Comparison of ENCODE assay signal across 8 cellular contexts in genomic region chr12:111405856-111406473, GRCh38. TPM values are rescaled to one million over a fixed set of nuclear protein-coding genes. Genes with fewer than 3 reads are reported as not detected.
DNase-seq lines count a peak whose midpoint lies in the region; ATAC-seq and TF ChIP-seq lines count a peak whose summit lies in the region.

Gene SH2B3, plus strand, starts transcription at chr12:111405923. Its CDS starts 12,223 bp downstream, at chr12:111418146.

- no peaks in the 10 kb centered on the region for H3K27me3 ChIP-seq in DND-41 (ENCODE audit: insufficient read depth, low read length, poor library complexity)
- H3K27me3 ChIP-seq in GM23248 (replicated peaks; ENCODE audit: insufficient read depth): no peaks in the 10 kb centered on the region
- H3K27me3 ChIP-seq in right atrium auricular region: no peaks in the 10 kb centered on the region
- H3K27me3 ChIP-seq in skeletal muscle satellite cell (ENCODE audit: control insufficient read depth, insufficient read depth, low read length): no peaks in the 10 kb centered on the region

- H3K9me3 Mint-ChIP-seq in activated naive CD4-positive, alpha-beta T cell treated with anti-CD3 and anti-CD28 coated beads, Interleukin-2, amount 50 U/mL, for 24 hours: no peaks in the 10 kb centered on the region

- WGBS in GM23248 (ENCODE audit: low coverage in 1 of 2, low lambda C conversion rate in 2 of 2, missing lambda C conversion rate in 2 of 2), 2 experiments: 0% methylated on average over 22 to 40 of the region's 80 CpGs

- H3K4me1 ChIP-seq in DND-41 (ENCODE audit: insufficient read depth, low read length) (peaks cover 46% of the 10 kb centered on the region), GM23248 (ENCODE audit: insufficient read depth) (peaks cover 37% of the 10 kb centered on the region), right atrium auricular region (peaks cover 0 to 81% of the 10 kb centered on the region in 2 donors), skeletal muscle satellite cell (ENCODE audit: control insufficient read depth, insufficient read depth, low read length) (peaks cover 58% of the 10 kb centered on the region)

- H3K4me3 ChIP-seq in DND-41 (ENCODE audit: low read depth in 1 of 2, low read length in 2 of 2): peak within 1 kb of the TSS; percentile 80 to 83
- peak within 1 kb of the TSS; percentile 93 for H3K4me3 ChIP-seq in GM23248
- H3K4me3 ChIP-seq in right atrium auricular region: peak within 1 kb of the TSS; percentile 85 to 92
- H3K4me3 ChIP-seq in skeletal muscle satellite cell (ENCODE audit: low read length): peak within 1 kb of the TSS; percentile 87

- TF ChIP-seq CTCF in DND-41 (IDR thresholded peaks at IDR 0.05; ENCODE audit: borderline replicate concordance, extremely low read depth, low read length, poor library complexity, severe bottlenecking) (no peak), right atrium auricular region (IDR thresholded peaks at IDR 0.05) (no peak)

- H2AFZ ChIP-seq in DND-41 (ENCODE audit: low read depth, low read length): peak within 1 kb of the TSS; percentile 81
- peak within 1 kb of the TSS; percentile 70 for H2AFZ ChIP-seq in GM23248

- peak; percentile 47 for ATAC-seq in DND-41 (ENCODE audit: insufficient read depth, low read depth)
- no peak for ATAC-seq in HG02870 (IDR thresholded peaks at IDR 0.05; ENCODE audit: unreplicated experiment)

- H3K36me3 Mint-ChIP-seq in activated naive CD4-positive, alpha-beta T cell treated with anti-CD3 and anti-CD28 coated beads, Interleukin-2, amount 50 U/mL, for 24 hours: no peaks in the 10 kb centered on the region

- peak within 1 kb of the TSS; percentile 99 for H3K27ac Mint-ChIP-seq in activated naive CD4-positive, alpha-beta T cell treated with anti-CD3 and anti-CD28 coated beads, Interleukin-2, amount 50 U/mL, for 24 hours

- H3K27ac ChIP-seq in DND-41 (ENCODE audit: low read length): peak within 1 kb of the TSS; percentile 95
- H3K27ac ChIP-seq in GM23248: peak within 1 kb of the TSS; percentile 49
- H3K27ac ChIP-seq in right atrium auricular region: peak within 1 kb of the TSS; percentile 93 to 96

- H3K9me2 ChIP-seq in GM23248 (ENCODE audit: insufficient read depth): no peaks in the 10 kb centered on the region

- in situ Hi-C loops in GM23248 (cut with MboI): no loop called here

- H3K79me2 ChIP-seq in DND-41 (ENCODE audit: insufficient read depth, low read length) (peaks cover 49% of the 10 kb centered on the region), GM23248 (ENCODE audit: insufficient read depth) (peaks cover 50% of the 10 kb centered on the region)

- H3K36me3 ChIP-seq in DND-41 (ENCODE audit: insufficient read depth, low read length) (no peaks in the 10 kb centered on the region; the same call in 1 of the 2 replicates), GM23248 (ENCODE audit: low read depth) (no peaks in the 10 kb centered on the region), right atrium auricular region (no peaks in the 10 kb centered on the region), skeletal muscle satellite cell (ENCODE audit: insufficient read depth, low read length) (peaks cover 16% of the 10 kb centered on the region)

- peak within 1 kb of the TSS; percentile 89 for H3K9ac ChIP-seq in DND-41 (ENCODE audit: low read depth, low read length)
- H3K9ac ChIP-seq in GM23248: peak within 1 kb of the TSS; percentile 89
- peak within 1 kb of the TSS; percentile 93 for H3K9ac ChIP-seq in skeletal muscle satellite cell (ENCODE audit: low read depth, low read length)

- H3K9me3 ChIP-seq in DND-41 (ENCODE audit: insufficient read depth, low read length, severe bottlenecking) (no peaks in the 10 kb centered on the region), GM23248 (ENCODE audit: low read depth) (no peaks in the 10 kb centered on the region), right atrium auricular region (no peaks in the 10 kb centered on the region), skeletal muscle satellite cell (replicated peaks; ENCODE audit: low read length) (no peaks in the 10 kb centered on the region)

- peak; percentile 80 for DNase-seq in DND-41
- DNase-seq in GM23248: peak; percentile 89
- DNase-seq in NCI-H345 (lab: John Stamatoyannopoulos, UW): peak; percentile 64
- DNase-seq in right atrium auricular region (ENCODE audit: low spot score): no peak
- DNase-seq in NCI-H128 (lab: John Stamatoyannopoulos, UW; ENCODE audit: unreplicated experiment): no peak

- H3K4me2 ChIP-seq in DND-41 (ENCODE audit: insufficient read depth, low read length) (peak within 1 kb of the TSS; percentile 94), GM23248 (ENCODE audit: unreplicated experiment) (peak within 1 kb of the TSS; percentile 84), skeletal muscle satellite cell (ENCODE audit: low read length) (peak within 1 kb of the TSS; percentile 98)

- H4K20me1 ChIP-seq in DND-41 (ENCODE audit: insufficient read depth, low read length) (peaks cover 43% of the 10 kb centered on the region), GM23248 (ENCODE audit: insufficient read depth) (no peaks in the 10 kb centered on the region)

- H3K27me3 Mint-ChIP-seq in activated naive CD4-positive, alpha-beta T cell treated with anti-CD3 and anti-CD28 coated beads, Interleukin-2, amount 50 U/mL, for 24 hours: no peaks in the 10 kb centered on the region

- peak within 1 kb of the TSS; percentile 96 for H3K4me3 Mint-ChIP-seq in activated naive CD4-positive, alpha-beta T cell treated with anti-CD3 and anti-CD28 coated beads, Interleukin-2, amount 50 U/mL, for 24 hours

- H3F3A ChIP-seq in GM23248 (ENCODE audit: insufficient read depth): peaks cover 54% of the 10 kb centered on the region

- H3K4me1 Mint-ChIP-seq in activated naive CD4-positive, alpha-beta T cell treated with anti-CD3 and anti-CD28 coated beads, Interleukin-2, amount 50 U/mL, for 24 hours: peaks cover 50% of the 10 kb centered on the region

RNA-seq across cellular contexts. Expression of gene SH2B3, which starts in this region (rescaled TPM):
- total RNA-seq in GM23248 (2014; rRNA removed; shearing (Covaris generic)): 39.1 and 42.8 TPM in 2 replicates
- 9.2 and 9.4 TPM in 2 replicates for polyA plus RNA-seq in GM23248 (2016; fragmentation: Nextera tagmentation; extraction: Ambion mirVana)
- total RNA-seq in right atrium auricular region: 10 to 100 TPM; 42.6 to 47.4 TPM
- 62.6 and 84.1 TPM in 2 replicates for total RNA-seq in skeletal muscle satellite cell (2012; rRNA removed)

Comparison
In these comparisons a context has a peak if more than half of its experiments do, and no peak if none do; other contexts are left out.
1. DNase-seq: peak in DND-41 (single experiment), GM23248 (single experiment) and NCI-H345 (single experiment); none in right atrium auricular region (single experiment) and NCI-H128 (single experiment).
2. Peak in every context shown above with its lines, with median percentiles within 50 percentile points of each other: H3K27ac ChIP-seq, H3K4me2 ChIP-seq, H3K4me3 ChIP-seq and H3K9ac ChIP-seq.